ENCODE assay signal across 5 cellular contexts in genomic region chr3:108823803-108824202, GRCh38. TPM values are rescaled to one million over a fixed set of nuclear protein-coding genes. Genes with fewer than 3 reads are reported as not detected.
"Had no signal": no experiment of that assay in that cellular context is flagged by ENCODE, and none has a peak within 500 bp of the region (broad histone marks: within the 10 kb centered on the region; RNA-seq: fewer than 3 reads in every experiment).

No MANE protein-coding gene starts in this region.

RNA-seq across cellular contexts. Expression of gene TRAT1, which starts 1.2 kb away (rescaled TPM):
- total RNA-seq: dermis blood vessel endothelial cell, endothelial cell of umbilical vein, kidney epithelial cell, mesenteric fat pad, prostate gland had no signal
- polyA plus RNA-seq: endothelial cell of umbilical vein had no signal
